Comparison of ENCODE assay signal across 19 cellular contexts in genomic region chr3:176159796-176160195, GRCh38.
DNase-seq lines count a peak whose midpoint lies in the region; ATAC-seq, FAIRE-seq and TF ChIP-seq lines count a peak whose summit lies in the region.
"Had no signal": no experiment of that assay in that cellular context is flagged by ENCODE, and none has a peak within 500 bp of the region (broad histone marks: within the 10 kb centered on the region; RNA-seq: fewer than 3 reads in every experiment).

No MANE protein-coding gene starts in this region.

- no peaks in the 10 kb centered on the region for H3K4me1 Mint-ChIP-seq in CD8-positive, alpha-beta memory T cell

- no peak overlapping the region; the same call in 1 of the 2 replicates for H2BK20ac ChIP-seq in IMR-90 (ENCODE audit: low read depth, low read length)

- no peak for FAIRE-seq in GM12891 (lab: Jason Lieb, UNC)

- no peak overlapping the region for H3K4ac ChIP-seq in IMR-90 (ENCODE audit: low read depth, low read length)
- H3K4ac ChIP-seq in mesenchymal stem cell (ENCODE audit: low read depth in 1 of 2, low read length in 2 of 2) = no peak overlapping the region

- H4K5ac ChIP-seq in IMR-90 (ENCODE audit: low read depth, low read length) = no peak overlapping the region

- H4K20me1 ChIP-seq in IMR-90 (ENCODE audit: insufficient read depth, low read length) = no peaks in the 10 kb centered on the region
- H4K20me1 ChIP-seq: BLaER1 treated with 17β-estradiol and CSF1 and Interleukin-3, amounts not matched to agents 10 nM and 100 nM had no signal

- H3K4me3 Mint-ChIP-seq in CD8-positive, alpha-beta memory T cell = no peak overlapping the region

- no peak overlapping the region for H3K56ac ChIP-seq in IMR-90 (ENCODE audit: extremely low read depth, insufficient read depth, low read length)

- H3K79me1 ChIP-seq in IMR-90 (ENCODE audit: low read depth in 1 of 2, low read length in 2 of 2) (no peaks in the 10 kb centered on the region), mesenchymal stem cell (replicated peaks; ENCODE audit: low read length, poor library complexity, severe bottlenecking) (no peaks in the 10 kb centered on the region)

- POLR2A ChIA-PET in IMR-90 (lab: Charles Lee; ENCODE audit: unreplicated experiment) = no interaction called here
- POLR2A ChIA-PET in CD8-positive, alpha-beta memory T cell (lab: Charles Lee) = no interaction called here

- H3K36me3 ChIP-seq in IMR-90 (ENCODE audit: control insufficient read depth, insufficient read depth, low read length) (no peaks in the 10 kb centered on the region), mesenchymal stem cell (ENCODE audit: control insufficient read depth in 1 of 2, insufficient read depth in 2 of 2, low read depth in 1 of 2, low read length in 2 of 2) (no peaks in the 10 kb centered on the region)
- H3K36me3 ChIP-seq in CD8-positive, alpha-beta memory T cell (ENCODE audit: insufficient read depth, low read length) = no peaks in the 10 kb centered on the region
- H3K36me3 ChIP-seq: BLaER1 treated with 17β-estradiol and CSF1 and Interleukin-3, amounts not matched to agents 10 nM and 100 nM; HAP-1 had no signal

- BruUV-seq in IMR-90 (replicated peaks; lab: Mats Ljungman, UMichigan) = no TSS peak

- WGBS in IMR-90 (ENCODE audit: extremely low coverage in 2 of 2, insufficient read length in 1 of 2), 2 experiments = no CpG with 5 or more reads among the region's 2 CpGs
- 69% methylated on average over 2 of the region's 2 CpGs for WGBS in mesenchymal stem cell

- H2AFZ ChIP-seq in IMR-90 (replicated peaks; ENCODE audit: low read length, poor library complexity) (no peak overlapping the region), mesenchymal stem cell (ENCODE audit: low read depth, low read length) (no peak overlapping the region)
- H2AFZ ChIP-seq: PC-9 had no signal

- no peak overlapping the region for H3K27ac Mint-ChIP-seq in CD8-positive, alpha-beta memory T cell

- H3K4me3 ChIP-seq in AG10803 (ENCODE audit: low read length) = no peak overlapping the region
- no peak overlapping the region for H3K4me3 ChIP-seq in IMR-90 (ENCODE audit: insufficient read depth, low read depth, low read length)
- no peak overlapping the region for H3K4me3 ChIP-seq in mesenchymal stem cell (ENCODE audit: insufficient read depth in 1 of 2, low read depth in 1 of 2, low read length in 2 of 2)
- no peak overlapping the region for H3K4me3 ChIP-seq in CD8-positive, alpha-beta memory T cell (ENCODE audit: low read length)
- H3K4me3 ChIP-seq: BLaER1 treated with 17β-estradiol and CSF1 and Interleukin-3, amounts not matched to agents 10 nM and 100 nM; HAP-1; PC-9 had no signal

- no peak; the same call in 1 of the 2 replicates for ATAC-seq in IMR-90 (ENCODE audit: low read depth)
- no peak for ATAC-seq in HG02852 (IDR thresholded peaks at IDR 0.05; ENCODE audit: unreplicated experiment)

- DNase-seq in AG10803 (ENCODE audit: low read depth) (peak; percentile 0), GM04503 (ENCODE audit: low read depth) (peak; percentile 8), IMR-90 (peak; percentile 28), mesenchymal stem cell (peak; percentile 6), GM12891 (ENCODE audit: insufficient read length, low spot score) (no peak)
- no peak for DNase-seq in activated CD8-positive, alpha-beta memory T cell treated with anti-CD3 and anti-CD28 coated beads, Interleukin-2, amount 50 U/mL, for 4 hours
- no peak for DNase-seq in CD8-positive, alpha-beta memory T cell
- DNase-seq: COR-L47, DND-41, KBM-7, NCI-H1092, NCI-H1694, NCI-H2107, NCI-H446, NCI-H748 treated with DMSO at 0.1 percent for 48 hours had no signal

- no peak overlapping the region for H2BK12ac ChIP-seq in mesenchymal stem cell (ENCODE audit: low read length in 2 of 2)

- H3K14ac ChIP-seq in IMR-90 (replicated peaks; ENCODE audit: low read depth, low read length) = no peak overlapping the region; the same call in 1 of the 2 replicates
- H3K14ac ChIP-seq in mesenchymal stem cell (ENCODE audit: low read length in 2 of 2) = no peak overlapping the region

- no peak overlapping the region for H4K91ac ChIP-seq in IMR-90 (ENCODE audit: insufficient read depth, low read depth, low read length)
- no peak overlapping the region for H4K91ac ChIP-seq in mesenchymal stem cell (ENCODE audit: low read length)

- H3K9me3 ChIP-seq in IMR-90 (ENCODE audit: control insufficient read depth, insufficient read depth, low read length) = no peaks in the 10 kb centered on the region
- peaks cover 34% of the 10 kb centered on the region for H3K9me3 ChIP-seq in mesenchymal stem cell (ENCODE audit: control insufficient read depth, low read length)
- no peaks in the 10 kb centered on the region for H3K9me3 ChIP-seq in CD8-positive, alpha-beta memory T cell (ENCODE audit: low read length)
- H3K9me3 ChIP-seq: HAP-1 had no signal

- H2BK15ac ChIP-seq in IMR-90 (ENCODE audit: low read depth, low read length) (no peak overlapping the region), mesenchymal stem cell (ENCODE audit: low read depth, poor library complexity, severe bottlenecking) (no peak overlapping the region)

- H3K23ac ChIP-seq in IMR-90 (ENCODE audit: low read depth, low read length) (no peak overlapping the region), mesenchymal stem cell (ENCODE audit: low read length in 2 of 2) (no peak overlapping the region)

- H3K9me1 ChIP-seq in IMR-90 (ENCODE audit: insufficient read depth, low read length) = no peaks in the 10 kb centered on the region

- no peak overlapping the region for H2BK120ac ChIP-seq in IMR-90 (ENCODE audit: low read depth, low read length)
- H2BK120ac ChIP-seq in mesenchymal stem cell (ENCODE audit: low read depth, low read length) = no peak overlapping the region

- no peak overlapping the region for H2AK9ac ChIP-seq in IMR-90 (replicated peaks; ENCODE audit: low read depth, low read length, poor library complexity)

- no peak for TF ChIP-seq POLR2A in IMR-90 (IDR thresholded peaks at IDR 0.05; ENCODE audit: low read depth, low read length)
- no peak for TF ChIP-seq POLR2A in GM12891 (IDR thresholded peaks at IDR 0.05; ENCODE audit: low read depth, low read length)

- no peak for TF ChIP-seq RAD21 in IMR-90 (IDR thresholded peaks at IDR 0.05; ENCODE audit: low read length)

- no peak overlapping the region for H3K4me2 ChIP-seq in IMR-90 (ENCODE audit: low read depth, low read length)
- no peak overlapping the region for H3K4me2 ChIP-seq in mesenchymal stem cell (ENCODE audit: low read length, poor library complexity, severe bottlenecking)
- H3K4me2 ChIP-seq: PC-9 had no signal

- H3K4me1 ChIP-seq in IMR-90 (ENCODE audit: control insufficient read depth, insufficient read depth, low read length) = no peaks in the 10 kb centered on the region
- H3K4me1 ChIP-seq in mesenchymal stem cell (ENCODE audit: control insufficient read depth, insufficient read depth, low read depth, low read length) = no peaks in the 10 kb centered on the region
- no peaks in the 10 kb centered on the region for H3K4me1 ChIP-seq in CD8-positive, alpha-beta memory T cell (ENCODE audit: insufficient read depth, low read length)
- H3K4me1 ChIP-seq: HAP-1 had no signal

- dilution Hi-C loops in IMR-90 (cut with HindIII; ENCODE audit: low sequenced_read_pairs, unreplicated experiment) = no loop called here

- H2BK5ac ChIP-seq in IMR-90 (ENCODE audit: low read depth, low read length, poor library complexity, severe bottlenecking) = no peak overlapping the region
- no peak overlapping the region for H2BK5ac ChIP-seq in mesenchymal stem cell (ENCODE audit: low read depth, low read length, poor library complexity, severe bottlenecking)

- no peak overlapping the region for H4K8ac ChIP-seq in IMR-90 (ENCODE audit: low read depth in 2 of 2, low read length in 2 of 2)
- H4K8ac ChIP-seq in mesenchymal stem cell (ENCODE audit: low read length) = no peak overlapping the region

- H3K18ac ChIP-seq in IMR-90 (ENCODE audit: low read depth, low read length) = no peak overlapping the region
- H3K18ac ChIP-seq in mesenchymal stem cell (ENCODE audit: low read depth in 1 of 2, low read length in 2 of 2) = no peak overlapping the region

- H3K27me3 ChIP-seq in IMR-90 (ENCODE audit: control insufficient read depth, insufficient read depth, low read length) (no peaks in the 10 kb centered on the region), mesenchymal stem cell (ENCODE audit: control insufficient read depth in 1 of 2, insufficient read depth in 1 of 2, low read length in 2 of 2) (no peaks in the 10 kb centered on the region)
- H3K27me3 ChIP-seq in CD8-positive, alpha-beta memory T cell (ENCODE audit: insufficient read depth, low read length, poor library complexity, severe bottlenecking) = no peaks in the 10 kb centered on the region
- H3K27me3 ChIP-seq: BLaER1 treated with 17β-estradiol and CSF1 and Interleukin-3, amounts not matched to agents 10 nM and 100 nM had no signal

- peaks cover 4 to 26% (median 16%) of the 10 kb centered on the region in 5 donors for H3K9me3 Mint-ChIP-seq in CD8-positive, alpha-beta memory T cell

- no peak overlapping the region for H3K27ac ChIP-seq in IMR-90 (ENCODE audit: insufficient read depth, low read length)
- no peak overlapping the region for H3K27ac ChIP-seq in mesenchymal stem cell (ENCODE audit: low read length, poor library complexity, severe bottlenecking)
- H3K27ac ChIP-seq in CD8-positive, alpha-beta memory T cell (ENCODE audit: low read depth, low read length) = no peak overlapping the region
- H3K27ac ChIP-seq: BLaER1 treated with 17β-estradiol and CSF1 and Interleukin-3, amounts not matched to agents 10 nM and 100 nM; PC-9 had no signal

- H3K9ac ChIP-seq in IMR-90 (ENCODE audit: low read depth, low read length) = no peak overlapping the region
- H3K9ac ChIP-seq in mesenchymal stem cell (ENCODE audit: low read length) = no peak overlapping the region
- H3K9ac ChIP-seq: BLaER1 treated with 17β-estradiol and CSF1 and Interleukin-3, amounts not matched to agents 10 nM and 100 nM had no signal

- H2AK5ac ChIP-seq in IMR-90 (ENCODE audit: low read depth, low read length) (no peak overlapping the region), mesenchymal stem cell (ENCODE audit: low read length, severe bottlenecking) (no peak overlapping the region)

- intact Hi-C loops in IMR-90 (cut with micrococcal nuclease) = no loop called here

- H3K36me3 Mint-ChIP-seq in CD8-positive, alpha-beta memory T cell = no peaks in the 10 kb centered on the region

- no peaks in the 10 kb centered on the region for H3K27me3 Mint-ChIP-seq in CD8-positive, alpha-beta memory T cell

- in situ Hi-C loops in IMR-90 (cut with MboI; ENCODE audit: low sequenced_read_pairs) = no loop called here

- TF ChIP-seq CTCF in AG10803 (conservative IDR thresholded peaks at IDR 0.05; ENCODE audit: low read length) (no peak), IMR-90 (conservative IDR thresholded peaks at IDR 0.05; ENCODE audit: low read depth, low read length) (no peak)

- CTCF ChIA-PET in IMR-90 (lab: Yijun Ruan, JAX) = no interaction called here
- CTCF ChIA-PET in CD8-positive, alpha-beta memory T cell (lab: Charles Lee) = no interaction called here

TF ChIP-seq in IMR-90, 13 proteins besides CTCF, POLR2A, EP300 and RAD21 (continues in another document):
- no peak for TF ChIP-seq NFE2L2 (IDR thresholded peaks at IDR 0.05; ENCODE audit: low read depth, low read length)

TF ChIP-seq in GM12891, 5 proteins besides CTCF, POLR2A, EP300 and RAD21 (continues in another document):
- no peak for TF ChIP-seq POU2F2 (IDR thresholded peaks at IDR 0.05; ENCODE audit: low read depth, low read length)
- no peak for TF ChIP-seq TAF1 (IDR thresholded peaks at IDR 0.05; ENCODE audit: low read depth, low read length)
- no peak for TF ChIP-seq PAX5 (IDR thresholded peaks at IDR 0.05; ENCODE audit: insufficient read depth, low read length, severe bottlenecking)

Comparison
In these comparisons a context has a peak if more than half of its experiments do, and no peak if none do; other contexts are left out.
1. DNase-seq: peak in AG10803 (single experiment), GM04503 (single experiment), IMR-90 (single experiment) and mesenchymal stem cell (single experiment); none in GM12891 (single experiment), activated CD8-positive, alpha-beta memory T cell treated with anti-CD3 and anti-CD28 coated beads, Interleukin-2, amount 50 U/mL, for 4 hours (single experiment) and CD8-positive, alpha-beta memory T cell (0 of 5).